Comparison of ENCODE assay signal across 9 cellular contexts in genomic region chr1:200780545-200781444, GRCh38. TPM values are rescaled to one million over a fixed set of nuclear protein-coding genes. Genes with fewer than 3 reads are reported as not detected.
DNase-seq lines count a peak whose midpoint lies in the region; ATAC-seq, FAIRE-seq and TF ChIP-seq lines count a peak whose summit lies in the region.
"Had no signal": no experiment of that assay in that cellular context is flagged by ENCODE, and none has a peak within 500 bp of the region (broad histone marks: within the 10 kb centered on the region; RNA-seq: fewer than 3 reads in every experiment).

No MANE protein-coding gene starts in this region.

- H3K4me3 ChIP-seq in AG04449 (ENCODE audit: low read depth, low read length), result peak overlapping the region; percentile 38
- peak overlapping the region; percentile 15 for H3K4me3 ChIP-seq in lower lobe of right lung
- H3K4me3 ChIP-seq: colonic mucosa had no signal

- no peak for FAIRE-seq in HTR-8/SVneo (lab: Jason Lieb, UNC)

- no peak overlapping the region for H3K4me3 Mint-ChIP-seq in WTC11
- H3K4me3 Mint-ChIP-seq in natural killer cell treated with Interleukin-12 subunit alpha and Interleukin-12 subunit beta and Interleukin-15 and Interleukin-18, amount 100 ng/mL, for 72 hours, result no peak overlapping the region
- H3K4me3 Mint-ChIP-seq in endothelial cell (ENCODE audit: unreplicated experiment), result no peak overlapping the region

- H3K27ac Mint-ChIP-seq in WTC11 (peak overlapping the region; percentile 67), endothelial cell (ENCODE audit: unreplicated experiment) (no peak overlapping the region)
- H3K27ac Mint-ChIP-seq in natural killer cell treated with Interleukin-12 subunit alpha and Interleukin-12 subunit beta and Interleukin-15 and Interleukin-18, amount 100 ng/mL, for 72 hours, result no peak overlapping the region

- peaks cover 5% of the 10 kb centered on the region for H3K4me1 ChIP-seq in lower lobe of right lung
- H3K4me1 ChIP-seq: colonic mucosa had no signal

- intact Hi-C loops in lower lobe of right lung (cut with DNase I), result no loop called here

- CTCF ChIA-PET in AG04449 (lab: Yijun Ruan, JAX) (interaction anchor here (0.7 to 2.3 kb wide), 4 partner anchors 11 to 222 kb away, joined by 3 to 14 read pairs (median 7); no protein-coding TSS in a partner anchor), WTC11 (lab: Charles Lee) (interaction anchor here (0.7 kb wide), 1 partner anchor 688 kb away, joined by 3 read pairs; no protein-coding TSS in a partner anchor)

- peak overlapping the region; percentile 14 for H3K27ac ChIP-seq in lower lobe of right lung
- H3K27ac ChIP-seq: colonic mucosa had no signal

- TF ChIP-seq CTCF in AG04449 (IDR thresholded peaks at IDR 0.05; ENCODE audit: insufficient read depth, low read length, missing control alignments) (no peak), WTC11 (IDR thresholded peaks at IDR 0.05) (no peak), lower lobe of right lung (IDR thresholded peaks at IDR 0.05) (no peak), endothelial cell (IDR thresholded peaks at IDR 0.05; ENCODE audit: unreplicated experiment) (no peak)

- DNase-seq in AG04449 (ENCODE audit: low read depth, low spot score) (no peak), WTC11 (ENCODE audit: low spot score) (no peak), lower lobe of right lung (no peak), HTR-8/SVneo (ENCODE audit: insufficient read length, low spot score) (no peak), endothelial cell (ENCODE audit: low spot score) (no peak)
- no peak for DNase-seq in natural killer cell treated with Interleukin-12 subunit alpha and Interleukin-12 subunit beta and Interleukin-15 and Interleukin-18, amount 100 ng/mL, for 72 hours (ENCODE audit: low spot score)
- DNase-seq: colonic mucosa had no signal

- H3K9me3 Mint-ChIP-seq in WTC11 (peaks cover 20% of the 10 kb centered on the region), endothelial cell (ENCODE audit: unreplicated experiment) (no peaks in the 10 kb centered on the region)
- H3K9me3 Mint-ChIP-seq in natural killer cell treated with Interleukin-12 subunit alpha and Interleukin-12 subunit beta and Interleukin-15 and Interleukin-18, amount 100 ng/mL, for 72 hours, result no peaks in the 10 kb centered on the region

- H3K27me3 Mint-ChIP-seq in WTC11 (ENCODE audit: low read depth) (no peaks in the 10 kb centered on the region), endothelial cell (ENCODE audit: unreplicated experiment) (no peaks in the 10 kb centered on the region)
- H3K27me3 Mint-ChIP-seq in natural killer cell treated with Interleukin-12 subunit alpha and Interleukin-12 subunit beta and Interleukin-15 and Interleukin-18, amount 100 ng/mL, for 72 hours, result peaks cover 0 to 4% of the 10 kb centered on the region in 2 donors

- peaks cover 6% of the 10 kb centered on the region for H3K9me3 ChIP-seq in lower lobe of right lung
- H3K9me3 ChIP-seq: colonic mucosa had no signal

- H3K36me3 Mint-ChIP-seq in WTC11, result peaks cover 28% of the 10 kb centered on the region
- no peaks in the 10 kb centered on the region for H3K36me3 Mint-ChIP-seq in natural killer cell treated with Interleukin-12 subunit alpha and Interleukin-12 subunit beta and Interleukin-15 and Interleukin-18, amount 100 ng/mL, for 72 hours
- peaks cover 21% of the 10 kb centered on the region for H3K36me3 Mint-ChIP-seq in endothelial cell (ENCODE audit: low read depth, unreplicated experiment)

- ATAC-seq in GM21528 (IDR thresholded peaks at IDR 0.05; ENCODE audit: low FRiP score, unreplicated experiment), result peak; percentile 68
- peak; percentile 66 for ATAC-seq in WTC11
- peak; percentile 23 to 73 for ATAC-seq in lower lobe of right lung
- no peak for ATAC-seq in natural killer cell treated with Interleukin-12 subunit alpha and Interleukin-12 subunit beta and Interleukin-15 and Interleukin-18, amount 100 ng/mL, for 72 hours
- ATAC-seq in GM19328 (IDR thresholded peaks at IDR 0.05; ENCODE audit: unreplicated experiment), result no peak

- POLR2A ChIA-PET in AG04449 (lab: Yijun Ruan, JAX), result no interaction called here
- POLR2A ChIA-PET in WTC11 (lab: Charles Lee), result interaction anchor here (1.8 kb wide), 1 partner anchor 42 kb away, joined by 4 read pairs; the partner anchor contains the start of gene CAMSAP2

- H3K27me3 ChIP-seq in lower lobe of right lung (ENCODE audit: low read depth), result no peaks in the 10 kb centered on the region
- H3K27me3 ChIP-seq: colonic mucosa had no signal

- H3K36me3 ChIP-seq in lower lobe of right lung, result no peaks in the 10 kb centered on the region
- H3K36me3 ChIP-seq: colonic mucosa had no signal

- H3K4me1 Mint-ChIP-seq in WTC11, result peaks cover 14% of the 10 kb centered on the region
- H3K4me1 Mint-ChIP-seq in natural killer cell treated with Interleukin-12 subunit alpha and Interleukin-12 subunit beta and Interleukin-15 and Interleukin-18, amount 100 ng/mL, for 72 hours (ENCODE audit: low read depth in 2 of 2), result no peaks in the 10 kb centered on the region
- peaks cover 10% of the 10 kb centered on the region for H3K4me1 Mint-ChIP-seq in endothelial cell (ENCODE audit: unreplicated experiment)

TF ChIP-seq in WTC11, 78 proteins besides CTCF, POLR2A, EP300 and RAD21:
- no peak for TF ChIP-seq IRF2 (CRISPR knock-in tag; IDR thresholded peaks at IDR 0.05; ENCODE audit: borderline replicate concordance, low read depth)
- no peak for TF ChIP-seq FOXK1 (CRISPR knock-in tag; IDR thresholded peaks at IDR 0.05)
- no peak for TF ChIP-seq AFF4 (CRISPR knock-in tag; IDR thresholded peaks at IDR 0.05; ENCODE audit: borderline replicate concordance)
- TF ChIP-seq ZNF263 (CRISPR knock-in tag; IDR thresholded peaks at IDR 0.05; ENCODE audit: low read depth), result no peak
- no peak for TF ChIP-seq ATF1 (CRISPR knock-in tag; IDR thresholded peaks at IDR 0.05)
- no peak for TF ChIP-seq GTF2I (CRISPR knock-in tag; conservative IDR thresholded peaks at IDR 0.05)
- TF ChIP-seq JAZF1 (CRISPR knock-in tag; IDR thresholded peaks at IDR 0.05), result no peak
- no peak for TF ChIP-seq ZNF671 (CRISPR knock-in tag; IDR thresholded peaks at IDR 0.05)
- no peak for TF ChIP-seq NFE2L1 (CRISPR knock-in tag; IDR thresholded peaks at IDR 0.05)
- no peak for TF ChIP-seq ZNF232 (CRISPR knock-in tag; IDR thresholded peaks at IDR 0.05)
- TF ChIP-seq ATF2 (CRISPR knock-in tag; IDR thresholded peaks at IDR 0.05; ENCODE audit: borderline replicate concordance, low read depth), result no peak
- TF ChIP-seq ZNF396 (CRISPR knock-in tag; IDR thresholded peaks at IDR 0.05; ENCODE audit: borderline replicate concordance), result no peak

RNA-seq across cellular contexts. Expression of gene CAMSAP2, which starts 42.1 kb away (rescaled TPM):
- total RNA-seq in WTC11 (2021), result 18.1 to 20.7 TPM (median 19.0 TPM) in 3 replicates
- total RNA-seq in lower lobe of right lung, result 30.7 TPM
- total RNA-seq in natural killer cell treated with Interleukin-12 subunit alpha and Interleukin-12 subunit beta and Interleukin-15 and Interleukin-18, amount 100 ng/mL, for 72 hours, result under 1 TPM; 0.31 to 0.48 TPM
- 39.5 TPM for total RNA-seq in endothelial cell (ENCODE audit: unreplicated experiment)

Comparison
In these comparisons a context has a peak if more than half of its experiments do, and no peak if none do; other contexts are left out.
1. ATAC-seq: peak in GM21528 (single experiment), WTC11 (single experiment) and lower lobe of right lung (2 of 2); none in natural killer cell treated with Interleukin-12 subunit alpha and Interleukin-12 subunit beta and Interleukin-15 and Interleukin-18, amount 100 ng/mL, for 72 hours (0 of 2) and GM19328 (single experiment).
2. RNA of gene CAMSAP2, which starts 42.1 kb away (total RNA-seq): 39.5 TPM in endothelial cell (single experiment), 30.7 TPM in lower lobe of right lung (single experiment) and 18.1 to 20.7 TPM in WTC11; 0.31 to 0.48 TPM in natural killer cell treated with Interleukin-12 subunit alpha and Interleukin-12 subunit beta and Interleukin-15 and Interleukin-18, amount 100 ng/mL, for 72 hours; every median in the first group is over 10 times any median in the second.